Comparison of ENCODE assay signal across 14 cellular contexts in the genomic region with DNA sequence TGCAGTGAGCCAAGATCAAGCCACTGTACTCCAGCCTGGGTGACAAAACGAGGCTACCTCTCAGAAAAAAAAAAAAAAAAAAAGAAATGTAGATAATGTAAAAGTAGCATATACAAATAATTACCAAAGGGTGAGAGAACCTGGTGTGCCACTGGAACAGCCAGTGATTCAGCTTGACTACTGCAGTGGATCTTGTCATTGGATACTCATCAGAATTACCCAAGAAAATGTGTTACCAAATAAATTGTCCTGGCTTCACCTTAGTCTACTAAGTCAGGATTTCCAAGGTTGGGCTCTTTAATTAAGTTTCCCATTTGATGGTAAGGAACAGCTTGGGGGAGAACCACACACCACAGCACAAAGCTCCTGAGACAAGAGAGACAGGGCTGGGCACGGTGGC. TPM values are rescaled to one million over a fixed set of nuclear protein-coding genes. Genes with fewer than 3 reads are reported as not detected.
DNase-seq lines count a peak whose midpoint lies in the region; ATAC-seq and TF ChIP-seq lines count a peak whose summit lies in the region.
"Had no signal": no experiment of that assay in that cellular context is flagged by ENCODE, and none has a peak within 500 bp of the region (broad histone marks: within the 10 kb centered on the region; RNA-seq: fewer than 3 reads in every experiment).

No MANE protein-coding gene starts in this region.

- peaks cover 11% of the 10 kb centered on the region for H3K36me3 ChIP-seq in CD4-positive, CD25-positive, alpha-beta regulatory T cell (ENCODE audit: control insufficient read depth, insufficient read depth, low read length)
- H3K36me3 ChIP-seq: colonic mucosa had no signal

- H3K27ac ChIP-seq in CD4-positive, CD25-positive, alpha-beta regulatory T cell (ENCODE audit: insufficient read depth, low read length, poor library complexity, severe bottlenecking) = no peak overlapping the region
- H3K27ac ChIP-seq: colonic mucosa, left lung had no signal

- H3K27me3 ChIP-seq in CD4-positive, CD25-positive, alpha-beta regulatory T cell (ENCODE audit: control insufficient read depth, insufficient read depth, low read length) = no peaks in the 10 kb centered on the region
- H3K27me3 ChIP-seq: colonic mucosa, left lung had no signal

- H3K36me3 Mint-ChIP-seq in CD4-positive, CD25-positive, alpha-beta regulatory T cell = peaks cover 11% of the 10 kb centered on the region
- no peaks in the 10 kb centered on the region for H3K36me3 Mint-ChIP-seq in activated naive CD8-positive, alpha-beta T cell
- H3K36me3 Mint-ChIP-seq in natural killer cell = no peaks in the 10 kb centered on the region

- ATAC-seq in CD4-positive, CD25-positive, alpha-beta regulatory T cell (ENCODE audit: low read depth in 2 of 2) = no peak
- no peak for ATAC-seq in natural killer cell
- ATAC-seq in GM18498 (IDR thresholded peaks at IDR 0.05; ENCODE audit: unreplicated experiment) = no peak
- ATAC-seq in HG03439 (IDR thresholded peaks at IDR 0.05; ENCODE audit: unreplicated experiment) = no peak
- ATAC-seq: left lung had no signal

- no peak overlapping the region for H3K4me3 ChIP-seq in CD4-positive, CD25-positive, alpha-beta regulatory T cell (ENCODE audit: low read depth, low read length)
- H3K4me3 ChIP-seq: colonic mucosa had no signal

- POLR2A ChIA-PET in GM10248 (lab: Yijun Ruan, JAX) = interaction anchor here (3.8 kb wide), 1 partner anchor 16 kb away, joined by 22 read pairs; the partner anchor contains the start of genes RHOA and TCTA

- H3K4me1 ChIP-seq in CD4-positive, CD25-positive, alpha-beta regulatory T cell (ENCODE audit: control insufficient read depth, insufficient read depth, low read length, poor library complexity, severe bottlenecking) = peaks cover 8% of the 10 kb centered on the region

- H3K9me3 ChIP-seq in CD4-positive, CD25-positive, alpha-beta regulatory T cell (ENCODE audit: control insufficient read depth in 2 of 2, low read length in 2 of 2) = no peaks in the 10 kb centered on the region
- H3K9me3 ChIP-seq: colonic mucosa, left lung had no signal

- DNase-seq in CD4-positive, CD25-positive, alpha-beta regulatory T cell = no peak
- DNase-seq in GM10248 (ENCODE audit: extremely low spot score) = peak; percentile 4
- no peak for DNase-seq in natural killer cell
- no peak for DNase-seq in NAMALWA (ENCODE audit: low spot score)
- no peak for DNase-seq in kidney tubule cell (ENCODE audit: low spot score)
- DNase-seq: activated naive CD4-positive, alpha-beta T cell; colonic mucosa; GF-D8; NCI-H1436 had no signal

- peaks cover 0 to 43% (median 24%) of the 10 kb centered on the region in 4 donors for H3K4me1 Mint-ChIP-seq in CD4-positive, CD25-positive, alpha-beta regulatory T cell
- peaks cover 22% of the 10 kb centered on the region for H3K4me1 Mint-ChIP-seq in activated naive CD8-positive, alpha-beta T cell (ENCODE audit: low read depth)
- peaks cover 18 to 19% of the 10 kb centered on the region in 2 donors for H3K4me1 Mint-ChIP-seq in natural killer cell

- peak overlapping the region; percentile 47 to 95 (median 94) for H3K4me3 Mint-ChIP-seq in CD4-positive, CD25-positive, alpha-beta regulatory T cell
- H3K4me3 Mint-ChIP-seq in activated naive CD8-positive, alpha-beta T cell = peak overlapping the region; percentile 91
- H3K4me3 Mint-ChIP-seq in natural killer cell = peak overlapping the region; percentile 98

- TF ChIP-seq CTCF in GM10248 (IDR thresholded peaks at IDR 0.05; ENCODE audit: control extremely low read depth, extremely low read depth, low read depth, missing control alignments) = no peak
- no peak for TF ChIP-seq CTCF in natural killer cell (IDR thresholded peaks at IDR 0.05)

- no peaks in the 10 kb centered on the region for H3K27me3 Mint-ChIP-seq in CD4-positive, CD25-positive, alpha-beta regulatory T cell
- H3K27me3 Mint-ChIP-seq in activated naive CD8-positive, alpha-beta T cell = no peaks in the 10 kb centered on the region
- no peaks in the 10 kb centered on the region for H3K27me3 Mint-ChIP-seq in natural killer cell (ENCODE audit: low read depth in 2 of 2)

- peak overlapping the region in 1 of 3 donors; percentile 43 for H3K27ac Mint-ChIP-seq in CD4-positive, CD25-positive, alpha-beta regulatory T cell
- no peak overlapping the region for H3K27ac Mint-ChIP-seq in activated naive CD8-positive, alpha-beta T cell
- H3K27ac Mint-ChIP-seq in natural killer cell = no peak overlapping the region

- H3K9me3 Mint-ChIP-seq in CD4-positive, CD25-positive, alpha-beta regulatory T cell = no peaks in the 10 kb centered on the region
- no peaks in the 10 kb centered on the region for H3K9me3 Mint-ChIP-seq in activated naive CD8-positive, alpha-beta T cell (ENCODE audit: low read depth)
- H3K9me3 Mint-ChIP-seq in natural killer cell = no peaks in the 10 kb centered on the region

- intact Hi-C loops in natural killer cell (cut with micrococcal nuclease) = no loop called here

- CTCF ChIA-PET in GM10248 (lab: Yijun Ruan, JAX) = no interaction called here

RNA-seq across cellular contexts. Expression of gene NICN1, which starts 1.5 kb away (rescaled TPM):
- total RNA-seq in CD4-positive, CD25-positive, alpha-beta regulatory T cell = 18.7 TPM
- polyA plus RNA-seq in CD4-positive, CD25-positive, alpha-beta regulatory T cell = 1 to 10 TPM; 7.2 to 9.2 (median 8.4) TPM
- 10 to 100 TPM; 28.7 to 36.5 (median 30.6) TPM for total RNA-seq in natural killer cell

RNA-seq across cellular contexts. Expression of gene AMT, which starts 5.3 kb away (rescaled TPM):
- 13.3 TPM for total RNA-seq in CD4-positive, CD25-positive, alpha-beta regulatory T cell
- polyA plus RNA-seq in CD4-positive, CD25-positive, alpha-beta regulatory T cell = 1 to 10 TPM in 1 of 4 donors, under 1 TPM in 3; 0.29 to 1.1 (median 0.54) TPM
- 10 to 100 TPM; 13.4 to 14.2 (median 14.0) TPM for total RNA-seq in natural killer cell
- total RNA-seq: H4 had no signal

RNA-seq across cellular contexts. Expression of gene TCTA, which starts 15.4 kb away (rescaled TPM):
- total RNA-seq in CD4-positive, CD25-positive, alpha-beta regulatory T cell = 27.6 TPM
- polyA plus RNA-seq in CD4-positive, CD25-positive, alpha-beta regulatory T cell = 10 to 100 TPM; 33.5 to 39.7 (median 34.1) TPM
- 10 to 100 TPM; 35.4 to 40.7 (median 36.7) TPM for total RNA-seq in natural killer cell

RNA-seq across cellular contexts. Expression of gene RHOA, which starts 15.8 kb away (rescaled TPM):
- total RNA-seq in CD4-positive, CD25-positive, alpha-beta regulatory T cell = 319 TPM
- 100 to 1,000 TPM; 602 to 818 (median 680) TPM for polyA plus RNA-seq in CD4-positive, CD25-positive, alpha-beta regulatory T cell
- total RNA-seq in natural killer cell = 100 to 1,000 TPM; 342 to 372 (median 370) TPM

RNA-seq across cellular contexts. Expression of gene DAG1, which starts 42.5 kb away (rescaled TPM):
- 15.7 TPM for total RNA-seq in CD4-positive, CD25-positive, alpha-beta regulatory T cell
- 1 to 10 TPM; 3.2 to 7.0 (median 3.9) TPM for polyA plus RNA-seq in CD4-positive, CD25-positive, alpha-beta regulatory T cell
- total RNA-seq in natural killer cell = 10 to 100 TPM in 2 of 3 donors, 1 to 10 TPM in 1; 9.6 to 22.4 (median 20.6) TPM
